In genomic region chr14:56561586-56561985, GRCh38 we compare ENCODE assay signal across 26 cellular contexts.
"Had no signal": no experiment of that assay in that cellular context is flagged by ENCODE, and none has a peak within 500 bp of the region (broad histone marks: within the 10 kb centered on the region; RNA-seq: fewer than 3 reads in every experiment).

No MANE protein-coding gene starts in this region.

- ATAC-seq: activated CD8-positive, alpha-beta T cell treated with anti-CD3 and anti-CD28 coated beads, Interleukin-2, amount 10 ng/mL, durations not matched to agents 7 days and 5 days; T-helper 17 cell; WTC11 had no signal

- DNase-seq: activated CD4-positive, alpha-beta T cell treated with anti-CD3 and anti-CD28 coated beads for 48 hours; activated CD4-positive, alpha-beta T cell treated with anti-CD3 and anti-CD28 coated beads, Interleukin-2, amount 50 U/mL, for 4 hours; activated CD4-positive, CD25-positive, alpha-beta regulatory T cell treated with anti-CD3 and anti-CD28 coated beads, Interleukin-2, amount 50 U/mL, for 72 hours; activated CD8-positive, alpha-beta memory T cell treated with anti-CD3 and anti-CD28 coated beads, Interleukin-2, amount 50 U/mL, for 48 hours; activated CD8-positive, alpha-beta T cell treated with anti-CD3 and anti-CD28 coated beads, Interleukin-2, amount 10 ng/mL, durations not matched to agents 7 days and 5 days; activated naive CD4-positive, alpha-beta T cell treated with anti-CD3 and anti-CD28 coated beads, Interleukin-2, amount 50 U/mL, for 16 hours; activated naive CD8-positive, alpha-beta T cell treated with anti-CD3 and anti-CD28 coated beads, Interleukin-2, amount 10 ng/mL, durations not matched to agents 7 days and 5 days; activated T-cell treated with anti-CD3 and anti-CD28 coated beads, Interleukin-2, amount 50 U/mL, for 1 hour; aorta; caudate nucleus; MV-4-11; NCI-H1092 treated with DMSO at 0.1 percent for 48 hours; NCI-H1417 treated with DMSO at 0.1 percent for 48 hours; NCI-H1694; NCI-H2029; NCI-H2107; NCI-H2171 treated with DMSO at 0.1 percent for 48 hours; NCI-H345; NCI-H510A; NCI-H526 treated with DMSO at 0.1 percent for 48 hours; NCI-H82; SIG-M5; T-helper 17 cell; T-helper 9 cell had no signal

- H3K4me3 ChIP-seq: breast epithelium had no signal
